In the genomic region with DNA sequence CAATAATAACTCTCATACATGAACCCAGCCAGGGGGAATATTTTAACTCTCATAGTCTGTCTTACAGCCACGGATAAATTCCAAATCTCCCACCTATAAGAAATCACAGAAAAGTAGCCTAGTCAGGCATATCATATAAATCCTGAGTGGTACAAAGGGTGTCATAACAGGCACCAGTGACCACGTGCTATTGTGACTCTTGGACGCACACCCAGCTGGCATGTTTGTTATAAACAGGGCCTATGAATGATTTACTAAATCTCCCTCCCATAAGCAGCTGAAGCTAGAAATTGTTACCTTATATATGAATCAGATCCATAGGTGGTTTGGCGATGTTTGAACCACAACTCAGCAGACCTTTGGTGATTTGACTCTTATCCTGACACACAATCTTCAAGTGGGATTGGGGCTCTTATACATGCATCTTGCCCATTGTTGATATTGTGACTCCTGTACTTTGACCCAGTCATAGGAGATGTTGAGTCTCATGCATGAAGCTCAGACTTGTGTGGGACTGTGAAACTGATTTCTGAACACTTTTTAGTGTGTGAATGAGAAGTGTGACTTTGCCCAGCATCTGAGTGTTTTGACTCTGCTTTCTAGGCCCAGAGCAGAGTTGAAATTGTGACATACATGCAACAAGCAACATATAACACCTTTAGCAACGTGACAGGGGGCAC, we compare ENCODE assay signal across 13 cellular contexts. TPM values are rescaled to one million over a fixed set of nuclear protein-coding genes. Genes with fewer than 3 reads are reported as not detected.
DNase-seq lines count a peak whose midpoint lies in the region; ATAC-seq lines count a peak whose summit lies in the region.
"Not testable (repeated sequence)": the region's sequence is repeated elsewhere in the genome, so short reads cannot be mapped to it uniquely, and the experiment has no call there.
"Had no signal": no experiment of that assay in that cellular context is flagged by ENCODE, and none has a peak within 500 bp of the region (broad histone marks: within the 10 kb centered on the region; RNA-seq: fewer than 3 reads in every experiment).

No MANE protein-coding gene starts in this region.

- not testable (repeated sequence) for DNase-seq in left lobe of liver (ENCODE audit: low spot score); stimulated activated effector memory CD8-positive, alpha-beta T cell treated with anti-CD3 and anti-CD28 coated beads, Interleukin-12 subunit alpha, Interleukin-12 subunit beta, amount 100 ng/mL, for 72 hours (ENCODE audit: low spot score in 2 of 2)

- H3K4me1 Mint-ChIP-seq in stimulated activated effector memory CD8-positive, alpha-beta T cell treated with anti-CD3 and anti-CD28 coated beads, Interleukin-12 subunit alpha, Interleukin-12 subunit beta, amount 100 ng/mL, for 72 hours: not testable (repeated sequence)

- not testable (repeated sequence) for H3K4me3 Mint-ChIP-seq in stimulated activated effector memory CD8-positive, alpha-beta T cell treated with anti-CD3 and anti-CD28 coated beads, Interleukin-12 subunit alpha, Interleukin-12 subunit beta, amount 100 ng/mL, for 72 hours

- not testable (repeated sequence) for H3K9me3 Mint-ChIP-seq in stimulated activated effector memory CD8-positive, alpha-beta T cell treated with anti-CD3 and anti-CD28 coated beads, Interleukin-12 subunit alpha, Interleukin-12 subunit beta, amount 100 ng/mL, for 72 hours

- peak; percentile 78 for ATAC-seq in left lobe of liver
- peak; percentile 48 for ATAC-seq in stimulated activated effector memory CD8-positive, alpha-beta T cell treated with anti-CD3 and anti-CD28 coated beads, Interleukin-12 subunit alpha, Interleukin-12 subunit beta, amount 100 ng/mL, for 72 hours

- not testable (repeated sequence) for H3K27ac Mint-ChIP-seq in stimulated activated effector memory CD8-positive, alpha-beta T cell treated with anti-CD3 and anti-CD28 coated beads, Interleukin-12 subunit alpha, Interleukin-12 subunit beta, amount 100 ng/mL, for 72 hours

- H3K36me3 Mint-ChIP-seq in stimulated activated effector memory CD8-positive, alpha-beta T cell treated with anti-CD3 and anti-CD28 coated beads, Interleukin-12 subunit alpha, Interleukin-12 subunit beta, amount 100 ng/mL, for 72 hours: not testable (repeated sequence)

RNA-seq across cellular contexts. Expression of a gene that starts 12.9 kb away (rescaled TPM):
- total RNA-seq in left lobe of liver: not detected
- total RNA-seq: A172; A673; B cell; Caco-2; Calu3; CD4-positive, alpha-beta memory T cell; CD4-positive, alpha-beta T cell; CD4-positive, CD25-positive, alpha-beta regulatory T cell; CD8-positive, alpha-beta memory T cell; CD8-positive, alpha-beta T cell; Daoy had no signal
